ENCODE assay signal across 13 cellular contexts in the genomic region with DNA sequence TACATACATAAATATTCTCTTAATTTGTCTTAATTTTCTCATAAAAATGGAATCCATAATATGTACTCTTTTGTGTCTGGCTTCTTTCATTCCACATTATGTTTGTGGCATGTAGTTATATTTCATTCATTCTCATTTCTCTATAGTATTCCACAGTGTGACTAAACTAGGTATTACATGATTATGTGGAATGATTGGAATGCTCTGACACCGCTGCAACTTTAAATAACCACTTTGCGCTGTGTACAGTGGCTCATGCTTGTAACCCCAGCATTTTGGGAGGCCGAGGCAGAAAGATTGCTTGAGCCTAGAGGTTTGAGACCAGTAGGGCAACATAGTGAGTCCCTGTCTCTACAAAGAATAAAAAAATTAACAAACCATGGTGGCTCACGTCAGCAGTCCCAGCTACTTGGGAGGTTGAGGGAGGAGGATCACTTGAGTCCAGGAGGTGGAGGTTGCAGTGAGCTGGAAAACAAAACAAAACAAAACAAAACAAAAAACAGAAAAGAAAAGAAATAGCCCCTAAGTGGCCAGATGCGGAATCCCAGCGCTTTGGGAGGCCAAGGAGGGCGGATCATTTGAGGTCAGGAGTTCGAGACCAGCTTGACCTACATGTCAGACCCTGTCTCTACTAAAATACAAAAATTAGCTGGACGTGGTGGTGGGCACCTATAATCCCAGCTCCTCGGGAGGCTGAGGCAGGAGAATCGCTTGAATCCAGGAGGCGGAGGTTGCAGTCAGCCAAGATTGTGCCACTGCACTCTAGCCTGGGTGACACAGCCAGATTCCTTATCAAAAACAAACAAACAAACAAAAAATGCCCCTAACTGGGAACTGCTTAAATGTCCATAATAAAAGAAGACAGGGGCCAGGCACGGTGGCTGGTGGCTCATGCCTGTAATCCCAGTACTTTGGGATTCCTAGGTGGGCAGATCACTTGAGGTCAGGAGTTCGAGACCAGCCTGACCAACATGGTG. TPM values are rescaled to one million over a fixed set of nuclear protein-coding genes. Genes with fewer than 3 reads are reported as not detected.
DNase-seq lines count a peak whose midpoint lies in the region; ATAC-seq, FAIRE-seq and TF ChIP-seq lines count a peak whose summit lies in the region.
"Had no signal": no experiment of that assay in that cellular context is flagged by ENCODE, and none has a peak within 500 bp of the region (broad histone marks: within the 10 kb centered on the region; RNA-seq: fewer than 3 reads in every experiment).

No MANE protein-coding gene starts in this region.

- ATAC-seq in A549, result peak; percentile 88
- ATAC-seq: naive thymus-derived CD4-positive, alpha-beta T cell had no signal

- FAIRE-seq in A549 (lab: Jason Lieb, UNC) (peak; percentile 98), astrocyte (lab: Jason Lieb, UNC) (peak; percentile 77), keratinocyte (lab: Jason Lieb, UNC) (peak; percentile 93)

- TF ChIP-seq CTCF in A549 (IDR thresholded peaks at IDR 0.05), result no peak
- no peak for TF ChIP-seq CTCF in astrocyte (IDR thresholded peaks at IDR 0.05; ENCODE audit: insufficient read depth, low read depth, low read length)
- no peak for TF ChIP-seq CTCF in keratinocyte (optimal IDR thresholded peaks at IDR 0.05 in 1 of 3, IDR thresholded peaks at IDR 0.05 in 1 of 3, conservative IDR thresholded peaks at IDR 0.05 in 1 of 3; ENCODE audit: extremely low read depth in 1 of 3, insufficient read depth in 2 of 3, low read length in 3 of 3)
- no peak for TF ChIP-seq CTCF in esophagus squamous epithelium (IDR thresholded peaks at IDR 0.05)

- H3K27me3 ChIP-seq in astrocyte (ENCODE audit: insufficient read depth, low read length) (no peaks in the 10 kb centered on the region), keratinocyte (ENCODE audit: control insufficient read depth, extremely low read depth, insufficient read depth, low read length) (no peaks in the 10 kb centered on the region), esophagus squamous epithelium (no peaks in the 10 kb centered on the region)

- H3K9ac ChIP-seq in astrocyte (ENCODE audit: low read length) (peak overlapping the region; percentile 46), keratinocyte (ENCODE audit: control insufficient read depth, extremely low read depth, insufficient read depth, low read length) (no peak overlapping the region)

- peak overlapping the region; percentile 37 for H2AFZ ChIP-seq in astrocyte (ENCODE audit: low read depth, low read length)
- H2AFZ ChIP-seq in keratinocyte (ENCODE audit: control insufficient read depth, low read length), result peak overlapping the region; percentile 33

- H3K36me3 ChIP-seq in astrocyte (ENCODE audit: insufficient read depth, low read length), result no peaks in the 10 kb centered on the region
- H3K36me3 ChIP-seq in keratinocyte (ENCODE audit: control insufficient read depth in 2 of 2, extremely low read depth in 1 of 2, insufficient read depth in 2 of 2, low read length in 2 of 2), result no peaks in the 10 kb centered on the region
- H3K36me3 ChIP-seq in esophagus squamous epithelium, result no peaks in the 10 kb centered on the region

- no peak for TF ChIP-seq RAD21 in A549 (conservative IDR thresholded peaks at IDR 0.05 in 1 of 2, IDR thresholded peaks at IDR 0.05 in 1 of 2)

- 43% methylated on average over 14 of the region's 14 CpGs for WGBS in A549 (ENCODE audit: missing lambda C conversion rate)
- 71 to 74% methylated on average over 13 of the region's 14 CpGs for WGBS in esophagus squamous epithelium, 2 donors

- DNase-seq in A549 (ENCODE audit: low read depth in 1 of 2, low spot score in 1 of 2) (peak in 1 of 2 experiments; percentile 66), HK-2 (ENCODE audit: unreplicated experiment) (peak; percentile 43), astrocyte (ENCODE audit: low read depth) (peak; percentile 83), keratinocyte (ENCODE audit: low read depth, low spot score) (no peak), esophagus squamous epithelium (lab: John Stamatoyannopoulos, UW) (no peak)
- DNase-seq in activated T-helper 2 cell treated with anti-CD3 and anti-CD28 coated beads, Interferon-gamma antibody, Interleukin-2, Interleukin-4, amounts not matched to agents 10 μg/mL and 5 μg/mL and 100 μg/mL, durations not matched to agents 14 hours and 24 hours and 36 hours (ENCODE audit: low spot score), result no peak
- DNase-seq in stimulated activated CD4-positive, alpha-beta T cell treated with anti-CD3 and anti-CD28 coated beads, Interleukin-1b, Interleukin-23, amount 100 ng/mL, for 48 hours, result no peak
- no peak for DNase-seq in activated CD8-positive, alpha-beta memory T cell treated with anti-CD3 and anti-CD28 coated beads for 24 hours
- DNase-seq: activated CD4-positive, alpha-beta T cell treated with anti-CD3 and anti-CD28 coated beads for 4 hours; GOT3; naive thymus-derived CD4-positive, alpha-beta T cell; stimulated activated CD4-positive, alpha-beta T cell treated with anti-CD3 and anti-CD28 coated beads, Interleukin-15, amount 100 ng/mL, for 24 hours had no signal

- no peaks in the 10 kb centered on the region for H3K9me1 ChIP-seq in keratinocyte (ENCODE audit: control insufficient read depth, extremely low read depth, insufficient read depth, low read length)

- no peaks in the 10 kb centered on the region for H3K27me3 Mint-ChIP-seq in astrocyte (ENCODE audit: low read depth, unreplicated experiment)
- no peaks in the 10 kb centered on the region for H3K27me3 Mint-ChIP-seq in activated T-helper 2 cell treated with anti-CD3 and anti-CD28 coated beads, Interferon-gamma antibody, Interleukin-2, Interleukin-4, amounts not matched to agents 10 μg/mL and 5 μg/mL and 100 μg/mL, durations not matched to agents 14 hours and 24 hours and 36 hours (ENCODE audit: low read depth)
- H3K27me3 Mint-ChIP-seq: stimulated activated naive CD8-positive, alpha-beta T cell treated with anti-CD3 and anti-CD28 coated beads, Interleukin-15, Interleukin-2, amounts not matched to agents 100 ng/mL and 50 ng/mL, for 24 hours had no signal

- H3K4me3 ChIP-seq in A549 (no peak overlapping the region), astrocyte (ENCODE audit: insufficient read depth, low read depth, low read length) (no peak overlapping the region), keratinocyte (ENCODE audit: control insufficient read depth in 2 of 3, extremely low read depth in 1 of 3, insufficient read depth in 2 of 3, low read depth in 1 of 3, low read length in 3 of 3) (no peak overlapping the region), esophagus squamous epithelium (no peak overlapping the region)

- peak overlapping the region; percentile 54 for H3K4me3 Mint-ChIP-seq in astrocyte (ENCODE audit: unreplicated experiment)
- H3K4me3 Mint-ChIP-seq in activated T-helper 2 cell treated with anti-CD3 and anti-CD28 coated beads, Interferon-gamma antibody, Interleukin-2, Interleukin-4, amounts not matched to agents 10 μg/mL and 5 μg/mL and 100 μg/mL, durations not matched to agents 14 hours and 24 hours and 36 hours (ENCODE audit: low read depth), result no peak overlapping the region
- H3K4me3 Mint-ChIP-seq: naive thymus-derived CD4-positive, alpha-beta T cell; stimulated activated naive CD8-positive, alpha-beta T cell treated with anti-CD3 and anti-CD28 coated beads, Interleukin-15, Interleukin-2, amounts not matched to agents 100 ng/mL and 50 ng/mL, for 24 hours had no signal

- peak overlapping the region; percentile 90 for H3K27ac Mint-ChIP-seq in astrocyte (ENCODE audit: unreplicated experiment)
- no peak overlapping the region for H3K27ac Mint-ChIP-seq in activated T-helper 2 cell treated with anti-CD3 and anti-CD28 coated beads, Interferon-gamma antibody, Interleukin-2, Interleukin-4, amounts not matched to agents 10 μg/mL and 5 μg/mL and 100 μg/mL, durations not matched to agents 14 hours and 24 hours and 36 hours
- H3K27ac Mint-ChIP-seq: stimulated activated naive CD8-positive, alpha-beta T cell treated with anti-CD3 and anti-CD28 coated beads, Interleukin-15, Interleukin-2, amounts not matched to agents 100 ng/mL and 50 ng/mL, for 24 hours had no signal

- no peaks in the 10 kb centered on the region for H3K36me3 Mint-ChIP-seq in astrocyte (ENCODE audit: low read depth, unreplicated experiment)
- H3K36me3 Mint-ChIP-seq in activated T-helper 2 cell treated with anti-CD3 and anti-CD28 coated beads, Interferon-gamma antibody, Interleukin-2, Interleukin-4, amounts not matched to agents 10 μg/mL and 5 μg/mL and 100 μg/mL, durations not matched to agents 14 hours and 24 hours and 36 hours (ENCODE audit: low read depth), result no peaks in the 10 kb centered on the region
- H3K36me3 Mint-ChIP-seq: naive thymus-derived CD4-positive, alpha-beta T cell had no signal

- POLR2A ChIA-PET in A549 (lab: Yijun Ruan, JAX), result interaction anchor here (0.9 to 2.7 kb wide), 2 partner anchors 9 to 110 kb away, joined by 4 to 15 read pairs; partner anchors contain the start of gene ZC3H4

- CTCF ChIA-PET in A549 (lab: Yijun Ruan, JAX), result interaction anchor here (0.5 to 12.9 kb wide), 22 partner anchors 7 to 281 kb away, joined by 3 to 128 read pairs (median 4); partner anchors contain the start of genes NPAS1 and ZC3H4

- peak overlapping the region; percentile 33 for H3K4me2 ChIP-seq in A549
- H3K4me2 ChIP-seq in astrocyte (ENCODE audit: low read length), result peak overlapping the region; percentile 67
- peak overlapping the region; percentile 66 for H3K4me2 ChIP-seq in keratinocyte (ENCODE audit: control insufficient read depth, extremely low read depth, insufficient read depth, low read depth, low read length)

- TF ChIP-seq POLR2A in A549 (IDR thresholded peaks at IDR 0.05; ENCODE audit: low read length), result no peak
- no peak for TF ChIP-seq POLR2A in esophagus squamous epithelium (IDR thresholded peaks at IDR 0.05)

- TF ChIP-seq EP300 in A549 (IDR thresholded peaks at IDR 0.05), result no peak

- H3K9me3 ChIP-seq in A549, result no peaks in the 10 kb centered on the region
- no peaks in the 10 kb centered on the region for H3K9me3 ChIP-seq in astrocyte (ENCODE audit: insufficient read depth, low read depth, low read length)
- no peaks in the 10 kb centered on the region for H3K9me3 ChIP-seq in keratinocyte (ENCODE audit: control insufficient read depth, low read depth, low read length)
- no peaks in the 10 kb centered on the region for H3K9me3 ChIP-seq in esophagus squamous epithelium

- H3K9me3 Mint-ChIP-seq in astrocyte (ENCODE audit: unreplicated experiment), result no peaks in the 10 kb centered on the region
- H3K9me3 Mint-ChIP-seq in activated T-helper 2 cell treated with anti-CD3 and anti-CD28 coated beads, Interferon-gamma antibody, Interleukin-2, Interleukin-4, amounts not matched to agents 10 μg/mL and 5 μg/mL and 100 μg/mL, durations not matched to agents 14 hours and 24 hours and 36 hours, result no peaks in the 10 kb centered on the region
- H3K9me3 Mint-ChIP-seq: naive thymus-derived CD4-positive, alpha-beta T cell; stimulated activated naive CD8-positive, alpha-beta T cell treated with anti-CD3 and anti-CD28 coated beads, Interleukin-15, Interleukin-2, amounts not matched to agents 100 ng/mL and 50 ng/mL, for 24 hours had no signal

- dilution Hi-C loops in keratinocyte (cut with MboI; ENCODE audit: extremely low pct_ligation_motif_present, low sequenced_read_pairs), result no loop called here

- intact Hi-C loops in activated T-helper 2 cell treated with anti-CD3 and anti-CD28 coated beads, Interferon-gamma antibody, Interleukin-2, Interleukin-4, amounts not matched to agents 10 μg/mL and 5 μg/mL and 100 μg/mL, durations not matched to agents 14 hours and 24 hours and 36 hours (cut with micrococcal nuclease), result no loop called here
- intact Hi-C loops in esophagus squamous epithelium (cut with DNase I), result loop anchor here (2.0 to 5.0 kb wide), 2 partner anchors 42 to 90 kb away; no protein-coding TSS in a partner anchor

- H4K20me1 ChIP-seq in astrocyte (ENCODE audit: insufficient read depth, low read length), result no peaks in the 10 kb centered on the region
- no peaks in the 10 kb centered on the region for H4K20me1 ChIP-seq in keratinocyte (ENCODE audit: control insufficient read depth, extremely low read depth, insufficient read depth, low read length)

- H3K4me1 ChIP-seq in A549 (peaks cover 33% of the 10 kb centered on the region), astrocyte (ENCODE audit: insufficient read depth, low read length) (peaks cover 11% of the 10 kb centered on the region), keratinocyte (ENCODE audit: control insufficient read depth, extremely low read depth, insufficient read depth, low read length) (peaks cover 15% of the 10 kb centered on the region), esophagus squamous epithelium (peaks cover 0 to 8% (median 0%) of the 10 kb centered on the region in 3 donors)

- peaks cover 8% of the 10 kb centered on the region for H3K4me1 Mint-ChIP-seq in astrocyte (ENCODE audit: low read depth, unreplicated experiment)
- peaks cover 5% of the 10 kb centered on the region for H3K4me1 Mint-ChIP-seq in activated T-helper 2 cell treated with anti-CD3 and anti-CD28 coated beads, Interferon-gamma antibody, Interleukin-2, Interleukin-4, amounts not matched to agents 10 μg/mL and 5 μg/mL and 100 μg/mL, durations not matched to agents 14 hours and 24 hours and 36 hours (ENCODE audit: low read depth)

- H3K79me2 ChIP-seq in astrocyte (ENCODE audit: insufficient read depth, low read length) (no peaks in the 10 kb centered on the region), keratinocyte (ENCODE audit: control insufficient read depth, insufficient read depth, low read length) (no peaks in the 10 kb centered on the region)

- H3K27ac ChIP-seq in A549 (peak overlapping the region; percentile 24 to 71; a peak in 3 of 6 replicates), astrocyte (ENCODE audit: low read depth, low read length) (peak overlapping the region; percentile 54), keratinocyte (ENCODE audit: control insufficient read depth, insufficient read depth, low read length) (no peak overlapping the region), esophagus squamous epithelium (no peak overlapping the region)

RNA-seq across cellular contexts. Expression of gene SAE1, which starts 8.0 kb away (rescaled TPM):
- polyA plus RNA-seq in A549 (2011; rRNA removed) (229 and 249 TPM in 2 replicates), A549 (2017; fragmentation: RNase III; extraction: RNeasy Plus Mini Kit Qiagen cat#74134 plus additional on column Dnase treatment) (187 to 206 TPM (median 205 TPM) in 3 replicates), keratinocyte (58.7 to 107 TPM (median 102 TPM) in 3 replicates)
- polyA plus RNA-seq in A549 (2012; cell fraction: cytosol; rRNA removed), result 190 and 220 TPM in 2 replicates
- polyA plus RNA-seq in A549 (2012; cell fraction: nucleus; rRNA removed), result 134 and 175 TPM in 2 replicates
- polyA minus RNA-seq in A549 (2011; rRNA and poly(A)+ RNA removed), result 87.6 and 96.8 TPM in 2 replicates
- total RNA-seq in astrocyte (107 and 133 TPM in 2 replicates), esophagus squamous epithelium (10 to 100 TPM; 31.8 to 73.5 (median 62.1) TPM)
- polyA plus RNA-seq in keratinocyte (2011; ENCODE audit: low read depth), result 22.6 TPM
- 78.1 and 80.2 TPM in 2 replicates for polyA plus RNA-seq in keratinocyte (2011; cell fraction: cytosol; rRNA removed)
- 51.1 and 61.4 TPM in 2 replicates for polyA plus RNA-seq in keratinocyte (2011; cell fraction: nucleus; rRNA removed)
- polyA plus RNA-seq in keratinocyte (2012; ENCODE audit: low replicate concordance), result 47.7 and 86.4 TPM in 2 replicates
- 41.4 to 55.0 TPM (median 42.4 TPM) in 3 replicates for polyA minus RNA-seq in keratinocyte
- polyA minus RNA-seq in keratinocyte (2011; cell fraction: cytosol; rRNA and poly(A)+ RNA removed), result 32.4 TPM
- 11.6 and 20.2 TPM in 2 replicates for polyA minus RNA-seq in keratinocyte (2011; cell fraction: nucleus; rRNA and poly(A)+ RNA removed)
- 151 and 154 TPM in 2 replicates for total RNA-seq in activated T-helper 2 cell treated with anti-CD3 and anti-CD28 coated beads, Interferon-gamma antibody, Interleukin-2, Interleukin-4, amounts not matched to agents 10 μg/mL and 5 μg/mL and 100 μg/mL, durations not matched to agents 14 hours and 24 hours and 36 hours

RNA-seq across cellular contexts. Expression of gene ZC3H4, which starts 9.1 kb away (rescaled TPM):
- polyA plus RNA-seq in A549 (2011; rRNA removed) (7.7 and 9.6 TPM in 2 replicates), A549 (2017; fragmentation: RNase III; extraction: RNeasy Plus Mini Kit Qiagen cat#74134 plus additional on column Dnase treatment) (29.7 to 37.9 TPM (median 33.4 TPM) in 3 replicates), keratinocyte (2.9 to 12.6 TPM (median 5.6 TPM) in 3 replicates)
- polyA plus RNA-seq in A549 (2012; cell fraction: cytosol; rRNA removed), result 5.9 and 8.3 TPM in 2 replicates
- polyA plus RNA-seq in A549 (2012; cell fraction: nucleus; rRNA removed), result 16.1 and 19.8 TPM in 2 replicates
- polyA minus RNA-seq in A549 (2011; rRNA and poly(A)+ RNA removed), result 13.0 and 16.6 TPM in 2 replicates
- total RNA-seq in astrocyte (36.6 and 42.3 TPM in 2 replicates), esophagus squamous epithelium (10 to 100 TPM; 16.4 to 26.2 (median 20.1) TPM)
- polyA plus RNA-seq in keratinocyte (2011; ENCODE audit: low read depth), result 14.6 TPM
- 5.8 and 6.6 TPM in 2 replicates for polyA plus RNA-seq in keratinocyte (2011; cell fraction: cytosol; rRNA removed)
- 21.0 and 21.7 TPM in 2 replicates for polyA plus RNA-seq in keratinocyte (2011; cell fraction: nucleus; rRNA removed)
- 11.7 and 33.6 TPM in 2 replicates for polyA plus RNA-seq in keratinocyte (2012; ENCODE audit: low replicate concordance)
- polyA minus RNA-seq in keratinocyte, result 4.5 to 37.4 TPM (median 8.4 TPM) in 3 replicates
- polyA minus RNA-seq in keratinocyte (2011; cell fraction: cytosol; rRNA and poly(A)+ RNA removed), result 13.8 TPM
- polyA minus RNA-seq in keratinocyte (2011; cell fraction: nucleus; rRNA and poly(A)+ RNA removed), result 13.6 and 27.9 TPM in 2 replicates
- 97.1 and 104 TPM in 2 replicates for total RNA-seq in activated T-helper 2 cell treated with anti-CD3 and anti-CD28 coated beads, Interferon-gamma antibody, Interleukin-2, Interleukin-4, amounts not matched to agents 10 μg/mL and 5 μg/mL and 100 μg/mL, durations not matched to agents 14 hours and 24 hours and 36 hours

Comparison
In these comparisons a context has a peak if more than half of its experiments do, and no peak if none do; other contexts are left out.
1. DNase-seq: peak in HK-2 (single experiment) and astrocyte (single experiment); none in keratinocyte (single experiment), activated T-helper 2 cell treated with anti-CD3 and anti-CD28 coated beads, Interferon-gamma antibody, Interleukin-2, Interleukin-4, amounts not matched to agents 10 μg/mL and 5 μg/mL and 100 μg/mL, durations not matched to agents 14 hours and 24 hours and 36 hours (single experiment), stimulated activated CD4-positive, alpha-beta T cell treated with anti-CD3 and anti-CD28 coated beads, Interleukin-1b, Interleukin-23, amount 100 ng/mL, for 48 hours (single experiment), activated CD8-positive, alpha-beta memory T cell treated with anti-CD3 and anti-CD28 coated beads for 24 hours (single experiment) and esophagus squamous epithelium (single experiment).
2. H3K27ac ChIP-seq: peak in A549 (2 of 2) and astrocyte (single experiment); none in keratinocyte (single experiment) and esophagus squamous epithelium (0 of 4).
3. Peak in every context shown above with its lines, with median percentiles within 50 percentile points of each other: H3K4me2 ChIP-seq.